Comparison of ENCODE assay signal across 12 cellular contexts in the genomic region with DNA sequence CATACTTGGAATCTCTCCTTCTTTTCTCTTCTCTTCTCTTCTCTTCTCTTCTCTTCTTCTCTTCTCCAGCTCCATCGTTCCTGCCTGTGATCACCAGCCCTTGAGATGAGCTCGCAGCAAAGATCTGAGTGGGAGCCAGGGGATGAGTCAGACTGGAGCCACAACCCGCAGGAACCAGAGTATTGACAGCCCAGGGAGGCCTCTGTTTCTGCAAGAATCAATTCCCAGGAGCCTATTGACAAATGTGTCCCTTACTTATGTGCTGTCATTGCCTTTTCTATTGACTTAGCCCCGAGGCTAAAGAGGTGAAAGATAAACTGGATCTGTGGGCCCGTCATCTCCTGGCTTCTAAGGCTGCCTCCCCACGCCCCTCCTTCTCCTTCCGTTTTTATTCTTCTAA. TPM values are rescaled to one million over a fixed set of nuclear protein-coding genes. Genes with fewer than 3 reads are reported as not detected.
DNase-seq lines count a peak whose midpoint lies in the region; ATAC-seq and TF ChIP-seq lines count a peak whose summit lies in the region.
"Had no signal": no experiment of that assay in that cellular context is flagged by ENCODE, and none has a peak within 500 bp of the region (broad histone marks: within the 10 kb centered on the region; RNA-seq: fewer than 3 reads in every experiment).

No MANE protein-coding gene starts in this region.

- no peak overlapping the region for H3K27ac Mint-ChIP-seq in GM23338

- H3K4me1 ChIP-seq in colonic mucosa, result no peaks in the 10 kb centered on the region
- H3K4me1 ChIP-seq in GM23338 (ENCODE audit: insufficient read depth), result no peaks in the 10 kb centered on the region

- H4K20me1 ChIP-seq in GM23338 (replicated peaks; ENCODE audit: insufficient read depth), result no peaks in the 10 kb centered on the region; the same call in 1 of the 2 replicates

- no peaks in the 10 kb centered on the region for H3K9me3 Mint-ChIP-seq in GM23338

- H3K9me2 ChIP-seq in GM23338 (ENCODE audit: insufficient read depth), result no peaks in the 10 kb centered on the region

- H3K4me2 ChIP-seq in GM23338, result no peak overlapping the region

- no peak overlapping the region for H3K27ac ChIP-seq in colonic mucosa
- H3K27ac ChIP-seq in GM23338 (ENCODE audit: low read depth), result no peak overlapping the region
- H3K27ac ChIP-seq: cardiac muscle cell, heart left ventricle had no signal

- no peak for ATAC-seq in GM21528 (IDR thresholded peaks at IDR 0.05; ENCODE audit: low FRiP score, unreplicated experiment)
- no peak for ATAC-seq in GM23338

- H3K9me3 ChIP-seq in colonic mucosa, result no peaks in the 10 kb centered on the region

- no peaks in the 10 kb centered on the region for H3K36me3 ChIP-seq in colonic mucosa
- no peaks in the 10 kb centered on the region for H3K36me3 ChIP-seq in GM23338 (ENCODE audit: insufficient read depth)
- H3K36me3 ChIP-seq: cardiac muscle cell, heart left ventricle had no signal

- H3F3A ChIP-seq in GM23338 (replicated peaks; ENCODE audit: low read depth), result no peaks in the 10 kb centered on the region

- no peaks in the 10 kb centered on the region for H3K79me2 ChIP-seq in GM23338 (replicated peaks; ENCODE audit: insufficient read depth)

- no peak overlapping the region for H3K4me3 Mint-ChIP-seq in GM23338

- intact Hi-C loops in colonic mucosa (cut with DNase I), result no loop called here

- H3K4me3 ChIP-seq in colonic mucosa (no peak overlapping the region), GM23338 (no peak overlapping the region)
- H3K4me3 ChIP-seq: cardiac muscle cell, heart left ventricle had no signal

- H3K4me1 Mint-ChIP-seq in GM23338, result no peaks in the 10 kb centered on the region

- H2AFZ ChIP-seq in GM23338, result no peak overlapping the region

- DNase-seq in ELR (ENCODE audit: low read depth) (peak; percentile 57), NCI-H146 (lab: John Stamatoyannopoulos, UW) (peak; percentile 92), dermis blood vessel endothelial cell (peak; percentile 45), occipital lobe (lab: John Stamatoyannopoulos, UW) (peak; percentile 21), colonic mucosa (no peak), foreskin melanocyte (no peak), GM23338 (ENCODE audit: low spot score) (no peak)
- DNase-seq: DMS 273 treated with DMSO at 0.1 percent for 48 hours, heart left ventricle, NCI-H526 treated with DMSO at 0.1 percent for 48 hours had no signal

- no peaks in the 10 kb centered on the region for H3K27me3 ChIP-seq in colonic mucosa
- H3K27me3 ChIP-seq in GM23338 (ENCODE audit: insufficient read depth), result no peaks in the 10 kb centered on the region
- H3K27me3 ChIP-seq: cardiac muscle cell had no signal

- no peak overlapping the region for H3K9ac ChIP-seq in colonic mucosa (ENCODE audit: low read depth in 2 of 2, low read length in 2 of 2)

- peaks cover 6% of the 10 kb centered on the region for H3K27me3 Mint-ChIP-seq in GM23338 (ENCODE audit: insufficient read depth, low read depth, poor library complexity)

- TF ChIP-seq CTCF in colonic mucosa (IDR thresholded peaks at IDR 0.05) (no peak), GM23338 (conservative IDR thresholded peaks at IDR 0.05; ENCODE audit: low read depth in 2 of 2) (no peak)

- no peaks in the 10 kb centered on the region for H3K36me3 Mint-ChIP-seq in GM23338 (ENCODE audit: low read depth)

TF ChIP-seq in GM23338, 12 proteins besides CTCF, POLR2A, EP300 and RAD21:
- TF ChIP-seq STAT1 (IDR thresholded peaks at IDR 0.05; ENCODE audit: unreplicated experiment) (no peak), JUNB (IDR thresholded peaks at IDR 0.05; ENCODE audit: unreplicated experiment) (no peak), ZNF114 (CRISPR knock-in tag; IDR thresholded peaks at IDR 0.05) (no peak), EZH2phosphoT487 (IDR thresholded peaks at IDR 0.05; ENCODE audit: unreplicated experiment) (no peak), EZH2 (IDR thresholded peaks at IDR 0.05; ENCODE audit: low read depth, unreplicated experiment) (no peak), NANOG (IDR thresholded peaks at IDR 0.05; ENCODE audit: borderline replicate concordance) (no peak), POLR2AphosphoS5 (IDR thresholded peaks at IDR 0.05; ENCODE audit: low read depth) (no peak)

RNA-seq across cellular contexts. Expression of gene HABP2, which starts 13.1 kb away (rescaled TPM):
- under 0.01 and 0.19 TPM in 2 replicates for total RNA-seq in dermis blood vessel endothelial cell
- 0.31 TPM for total RNA-seq in occipital lobe
- under 1 TPM in 1 of 2 donors, not detected in 1; 0.79 TPM for total RNA-seq in colonic mucosa
- total RNA-seq in GM23338 (2014; rRNA removed; shearing (Covaris generic)), result not detected in 2 replicates
- not detected in 2 replicates for polyA plus RNA-seq in GM23338 (2016; fragmentation: Nextera tagmentation; extraction: Ambion mirVana)
- total RNA-seq: cardiac muscle cell had no signal

Comparison
In these comparisons a context has a peak if more than half of its experiments do, and no peak if none do; other contexts are left out.
1. DNase-seq: peak in ELR (single experiment), NCI-H146 (single experiment), dermis blood vessel endothelial cell (single experiment) and occipital lobe (single experiment); none in colonic mucosa (single experiment), foreskin melanocyte (single experiment) and GM23338 (single experiment).